ENCODE assay signal across 9 cellular contexts in genomic region chr4:10173039-10173753, GRCh38. TPM values are rescaled to one million over a fixed set of nuclear protein-coding genes. Genes with fewer than 3 reads are reported as not detected.
DNase-seq lines count a peak whose midpoint lies in the region; ATAC-seq and TF ChIP-seq lines count a peak whose summit lies in the region.
"Had no signal": no experiment of that assay in that cellular context is flagged by ENCODE, and none has a peak within 500 bp of the region (broad histone marks: within the 10 kb centered on the region; RNA-seq: fewer than 3 reads in every experiment).

No MANE protein-coding gene starts in this region.

- H3K18ac ChIP-seq in IMR-90 (ENCODE audit: low read depth, low read length) = no peak overlapping the region; the same call in 1 of the 2 replicates

- BruUV-seq in IMR-90 (replicated peaks; lab: Mats Ljungman, UMichigan) (no TSS peak), MCF 10A (replicated peaks; lab: Mats Ljungman, UMichigan) (no TSS peak)

- H3K36me3 Mint-ChIP-seq in MCF 10A (ENCODE audit: insufficient read depth, unreplicated experiment) = no peaks in the 10 kb centered on the region
- no peaks in the 10 kb centered on the region for H3K36me3 Mint-ChIP-seq in activated CD4-positive, alpha-beta T cell treated with anti-CD3 and anti-CD28 coated beads, Interleukin-2, amount 10 ng/mL, durations not matched to agents 24 days and 14 days (ENCODE audit: low read depth)
- no peaks in the 10 kb centered on the region for H3K36me3 Mint-ChIP-seq in stimulated activated memory B cell treated with anti-CD40 and anti-IgM and Interleukin-4, amounts not matched to agents 10 μg/mL and 1 μg/mL and 100 μg/mL, for 72 hours
- H3K36me3 Mint-ChIP-seq: activated naive CD4-positive, alpha-beta T cell treated with anti-CD3 and anti-CD28 coated beads, Interleukin-2, amount 50 U/mL, for 24 hours had no signal

- peak; percentile 55 for ATAC-seq in IMR-90 (ENCODE audit: low read depth)
- ATAC-seq in left colon = peak; percentile 16
- no peak for ATAC-seq in stimulated activated memory B cell treated with anti-CD40 and anti-IgM and Interleukin-4, amounts not matched to agents 10 μg/mL and 1 μg/mL and 100 μg/mL, for 72 hours

- in situ Hi-C loops in IMR-90 (cut with MboI; ENCODE audit: low sequenced_read_pairs) = no loop called here

- no peaks in the 10 kb centered on the region for H3K9me1 ChIP-seq in IMR-90 (ENCODE audit: insufficient read depth, low read length)

- intact Hi-C loops in IMR-90 (cut with micrococcal nuclease) = no loop called here
- intact Hi-C loops in MCF 10A (cut with micrococcal nuclease) = no loop called here
- intact Hi-C loops in left colon (cut with DNase I, micrococcal nuclease) = no loop called here
- intact Hi-C loops in activated CD4-positive, alpha-beta T cell treated with anti-CD3 and anti-CD28 coated beads, Interleukin-2, amount 10 ng/mL, durations not matched to agents 24 days and 14 days (cut with micrococcal nuclease) = no loop called here

- H3K9me3 Mint-ChIP-seq in MCF 10A (ENCODE audit: unreplicated experiment) = no peaks in the 10 kb centered on the region
- peaks cover 10% of the 10 kb centered on the region for H3K9me3 Mint-ChIP-seq in activated CD4-positive, alpha-beta T cell treated with anti-CD3 and anti-CD28 coated beads, Interleukin-2, amount 10 ng/mL, durations not matched to agents 24 days and 14 days
- H3K9me3 Mint-ChIP-seq in stimulated activated memory B cell treated with anti-CD40 and anti-IgM and Interleukin-4, amounts not matched to agents 10 μg/mL and 1 μg/mL and 100 μg/mL, for 72 hours = no peaks in the 10 kb centered on the region
- H3K9me3 Mint-ChIP-seq: activated naive CD4-positive, alpha-beta T cell treated with anti-CD3 and anti-CD28 coated beads, Interleukin-2, amount 50 U/mL, for 24 hours had no signal

- H4K8ac ChIP-seq in IMR-90 (ENCODE audit: low read depth in 2 of 2, low read length in 2 of 2) = peak overlapping the region in 1 of 2 experiments; percentile 13; a peak in 1 of 4 replicates

- TF ChIP-seq POLR2A in IMR-90 (IDR thresholded peaks at IDR 0.05; ENCODE audit: low read depth, low read length) = no peak
- no peak for TF ChIP-seq POLR2A in suprapubic skin (IDR thresholded peaks at IDR 0.05)

- H3K27ac ChIP-seq in IMR-90 (ENCODE audit: insufficient read depth, low read length) (no peak overlapping the region), suprapubic skin (peak overlapping the region; percentile 6)

- H2BK15ac ChIP-seq in IMR-90 (ENCODE audit: low read depth, low read length) = no peak overlapping the region

- peak overlapping the region; percentile 70 for H2BK5ac ChIP-seq in IMR-90 (ENCODE audit: low read depth, low read length, poor library complexity, severe bottlenecking)

- H3K56ac ChIP-seq in IMR-90 (ENCODE audit: extremely low read depth, insufficient read depth, low read length) = no peak overlapping the region

- H3K27me3 ChIP-seq in IMR-90 (ENCODE audit: control insufficient read depth, insufficient read depth, low read length) = no peaks in the 10 kb centered on the region
- no peaks in the 10 kb centered on the region for H3K27me3 ChIP-seq in suprapubic skin

- no peak overlapping the region; the same call in 1 of the 2 replicates for H4K5ac ChIP-seq in IMR-90 (ENCODE audit: low read depth, low read length)

- no peaks in the 10 kb centered on the region for H3K9me3 ChIP-seq in IMR-90 (ENCODE audit: control insufficient read depth, insufficient read depth, low read length)
- no peaks in the 10 kb centered on the region for H3K9me3 ChIP-seq in suprapubic skin

- H2AK9ac ChIP-seq in IMR-90 (replicated peaks; ENCODE audit: low read depth, low read length, poor library complexity) = no peak overlapping the region

- H3K27me3 Mint-ChIP-seq in MCF 10A (ENCODE audit: insufficient read depth, unreplicated experiment) = no peaks in the 10 kb centered on the region
- H3K27me3 Mint-ChIP-seq in activated CD4-positive, alpha-beta T cell treated with anti-CD3 and anti-CD28 coated beads, Interleukin-2, amount 10 ng/mL, durations not matched to agents 24 days and 14 days = peaks cover 8% of the 10 kb centered on the region
- peaks cover 9% of the 10 kb centered on the region for H3K27me3 Mint-ChIP-seq in stimulated activated memory B cell treated with anti-CD40 and anti-IgM and Interleukin-4, amounts not matched to agents 10 μg/mL and 1 μg/mL and 100 μg/mL, for 72 hours
- H3K27me3 Mint-ChIP-seq: activated naive CD4-positive, alpha-beta T cell treated with anti-CD3 and anti-CD28 coated beads, Interleukin-2, amount 50 U/mL, for 24 hours had no signal

- H3K36me3 ChIP-seq in IMR-90 (ENCODE audit: control insufficient read depth, insufficient read depth, low read length) = no peaks in the 10 kb centered on the region
- H3K36me3 ChIP-seq in suprapubic skin = no peaks in the 10 kb centered on the region

- no peak overlapping the region for H2BK20ac ChIP-seq in IMR-90 (ENCODE audit: low read depth, low read length)

- no peak overlapping the region for H3K4me3 Mint-ChIP-seq in MCF 10A (ENCODE audit: unreplicated experiment)
- no peak overlapping the region for H3K4me3 Mint-ChIP-seq in activated CD4-positive, alpha-beta T cell treated with anti-CD3 and anti-CD28 coated beads, Interleukin-2, amount 10 ng/mL, durations not matched to agents 24 days and 14 days
- no peak overlapping the region for H3K4me3 Mint-ChIP-seq in stimulated activated memory B cell treated with anti-CD40 and anti-IgM and Interleukin-4, amounts not matched to agents 10 μg/mL and 1 μg/mL and 100 μg/mL, for 72 hours
- H3K4me3 Mint-ChIP-seq: activated naive CD4-positive, alpha-beta T cell treated with anti-CD3 and anti-CD28 coated beads, Interleukin-2, amount 50 U/mL, for 24 hours had no signal

- TF ChIP-seq EP300 in suprapubic skin (IDR thresholded peaks at IDR 0.05) = no peak

- no peak overlapping the region for H3K9ac ChIP-seq in IMR-90 (ENCODE audit: low read depth, low read length)

- H3K14ac ChIP-seq in IMR-90 (replicated peaks; ENCODE audit: low read depth, low read length) = no peak overlapping the region

- H4K20me1 ChIP-seq in IMR-90 (ENCODE audit: insufficient read depth, low read length) = no peaks in the 10 kb centered on the region

- dilution Hi-C loops in IMR-90 (cut with HindIII; ENCODE audit: low sequenced_read_pairs, unreplicated experiment) = loop anchor here (25.0 kb wide), 1 partner anchor 239 kb away; no protein-coding TSS in a partner anchor

- no peak overlapping the region for H3K4me3 ChIP-seq in IMR-90 (ENCODE audit: insufficient read depth, low read depth, low read length)
- no peak overlapping the region for H3K4me3 ChIP-seq in suprapubic skin

- 0 out of 2 replicates have a peak, but pooled peaks have one; percentile 5 for TF ChIP-seq CTCF in IMR-90 (conservative IDR thresholded peaks at IDR 0.05; ENCODE audit: low read depth, low read length)
- no peak for TF ChIP-seq CTCF in MCF 10A (IDR thresholded peaks at IDR 0.05; ENCODE audit: unreplicated experiment)
- TF ChIP-seq CTCF in suprapubic skin (IDR thresholded peaks at IDR 0.05) = no peak

- no CpG with 5 or more reads among the region's 9 CpGs for WGBS in IMR-90 (ENCODE audit: extremely low coverage in 2 of 2, insufficient read length in 1 of 2), 2 experiments
- WGBS in suprapubic skin = 39% methylated on average over 9 of the region's 9 CpGs

- no peak overlapping the region for H3K4ac ChIP-seq in IMR-90 (ENCODE audit: low read depth, low read length)

- H2AK5ac ChIP-seq in IMR-90 (ENCODE audit: low read depth, low read length) = no peak overlapping the region

- H3K4me1 ChIP-seq in IMR-90 (ENCODE audit: control insufficient read depth, insufficient read depth, low read length) = no peaks in the 10 kb centered on the region; the same call in 1 of the 2 replicates
- H3K4me1 ChIP-seq in suprapubic skin = peaks cover 31% of the 10 kb centered on the region

- DNase-seq in IMR-90 (peak; percentile 59), MCF 10A (ENCODE audit: unreplicated experiment) (peak; percentile 24), left colon (no peak), suprapubic skin (ENCODE audit: low spot score in 2 of 2) (no peak), COR-L47 (lab: John Stamatoyannopoulos, UW) (no peak)
- no peak for DNase-seq in activated CD4-positive, alpha-beta T cell treated with anti-CD3 and anti-CD28 coated beads, Interleukin-2, amount 10 ng/mL, durations not matched to agents 24 days and 14 days
- DNase-seq: T1000 had no signal

- H3K27ac Mint-ChIP-seq in MCF 10A (ENCODE audit: low read depth, unreplicated experiment) = no peak overlapping the region
- no peak overlapping the region for H3K27ac Mint-ChIP-seq in activated CD4-positive, alpha-beta T cell treated with anti-CD3 and anti-CD28 coated beads, Interleukin-2, amount 10 ng/mL, durations not matched to agents 24 days and 14 days
- no peak overlapping the region for H3K27ac Mint-ChIP-seq in stimulated activated memory B cell treated with anti-CD40 and anti-IgM and Interleukin-4, amounts not matched to agents 10 μg/mL and 1 μg/mL and 100 μg/mL, for 72 hours
- H3K27ac Mint-ChIP-seq: activated naive CD4-positive, alpha-beta T cell treated with anti-CD3 and anti-CD28 coated beads, Interleukin-2, amount 50 U/mL, for 24 hours had no signal

- TF ChIP-seq RAD21 in IMR-90 (IDR thresholded peaks at IDR 0.05; ENCODE audit: low read length) = no peak

- CTCF ChIA-PET in IMR-90 (lab: Yijun Ruan, JAX) (interaction anchor here (1.8 kb wide), 1 partner anchor 8 kb away, joined by 8 read pairs; no protein-coding TSS in a partner anchor), MCF 10A (lab: Yijun Ruan, JAX) (interaction anchor here (0.7 to 4.3 kb wide), 12 partner anchors 9 to 230 kb away, joined by 3 to 35 read pairs (median 4); no protein-coding TSS in a partner anchor)

- H3K23ac ChIP-seq in IMR-90 (ENCODE audit: low read depth, low read length) = no peak overlapping the region

- POLR2A ChIA-PET in IMR-90 (lab: Charles Lee; ENCODE audit: unreplicated experiment) (no interaction called here), MCF 10A (lab: Yijun Ruan, JAX) (interaction anchor here (1.0 kb wide), 1 partner anchor 9 kb away, joined by 3 read pairs; no protein-coding TSS in a partner anchor)

- no peaks in the 10 kb centered on the region for H3K4me1 Mint-ChIP-seq in MCF 10A (ENCODE audit: insufficient read depth, unreplicated experiment)
- H3K4me1 Mint-ChIP-seq in activated CD4-positive, alpha-beta T cell treated with anti-CD3 and anti-CD28 coated beads, Interleukin-2, amount 10 ng/mL, durations not matched to agents 24 days and 14 days = no peaks in the 10 kb centered on the region
- H3K4me1 Mint-ChIP-seq in stimulated activated memory B cell treated with anti-CD40 and anti-IgM and Interleukin-4, amounts not matched to agents 10 μg/mL and 1 μg/mL and 100 μg/mL, for 72 hours = no peaks in the 10 kb centered on the region
- H3K4me1 Mint-ChIP-seq: activated naive CD4-positive, alpha-beta T cell treated with anti-CD3 and anti-CD28 coated beads, Interleukin-2, amount 50 U/mL, for 24 hours had no signal

- H2BK120ac ChIP-seq in IMR-90 (ENCODE audit: low read depth, low read length) = peak overlapping the region; percentile 40; the same call in 1 of the 2 replicates

- peak overlapping the region; percentile 41 for H2AFZ ChIP-seq in IMR-90 (replicated peaks; ENCODE audit: low read length, poor library complexity)

- H4K91ac ChIP-seq in IMR-90 (ENCODE audit: insufficient read depth, low read depth, low read length) = no peak overlapping the region

- H3K79me1 ChIP-seq in IMR-90 (ENCODE audit: low read depth in 1 of 2, low read length in 2 of 2) = no peaks in the 10 kb centered on the region

- H3K4me2 ChIP-seq in IMR-90 (ENCODE audit: low read depth, low read length) = no peak overlapping the region

RNA-seq across cellular contexts. Expression of gene WDR1, which starts 56.6 kb away (rescaled TPM):
- total RNA-seq in IMR-90 (2012; rRNA removed) (782 and 992 TPM in 2 replicates), MCF 10A (2022) (240 and 246 TPM in 2 replicates), left colon (100 to 1,000 TPM; 448 to 457 TPM), suprapubic skin (100 to 1,000 TPM; 113 to 126 (median 117) TPM)
- polyA plus RNA-seq in IMR-90 (2012; rRNA removed) = 725 and 739 TPM in 2 replicates
- 709 and 1,014 TPM in 2 replicates for polyA plus RNA-seq in IMR-90 (2012; cell fraction: cytosol; rRNA removed)
- polyA plus RNA-seq in IMR-90 (2012; cell fraction: nucleus; rRNA removed; ENCODE audit: low replicate concordance) = 487 and 886 TPM in 2 replicates
- total RNA-seq in activated CD4-positive, alpha-beta T cell treated with anti-CD3 and anti-CD28 coated beads, Interleukin-2, amount 10 ng/mL, durations not matched to agents 24 days and 14 days = 369 and 376 TPM in 2 replicates

Comparison
In these comparisons a context has a peak if more than half of its experiments do, and no peak if none do; other contexts are left out.
1. DNase-seq: peak in IMR-90 (single experiment) and MCF 10A (single experiment); none in left colon (0 of 2), suprapubic skin (0 of 2), COR-L47 (single experiment) and activated CD4-positive, alpha-beta T cell treated with anti-CD3 and anti-CD28 coated beads, Interleukin-2, amount 10 ng/mL, durations not matched to agents 24 days and 14 days (single experiment).